1 cellular context compared by ENCODE assay signal in genomic region chr2:15766303-15766861, GRCh38.
A peak's percentile ranks its signal among the peaks of the same experiment; 100 is the strongest.
TF ChIP-seq lines count a peak whose summit lies in the region.

No MANE protein-coding gene starts in this region.

TF ChIP-seq in HepG2, 621 proteins besides CTCF, POLR2A, EP300 and RAD21 (continued from another document and continues in another):
- TF ChIP-seq, protein P1, sequence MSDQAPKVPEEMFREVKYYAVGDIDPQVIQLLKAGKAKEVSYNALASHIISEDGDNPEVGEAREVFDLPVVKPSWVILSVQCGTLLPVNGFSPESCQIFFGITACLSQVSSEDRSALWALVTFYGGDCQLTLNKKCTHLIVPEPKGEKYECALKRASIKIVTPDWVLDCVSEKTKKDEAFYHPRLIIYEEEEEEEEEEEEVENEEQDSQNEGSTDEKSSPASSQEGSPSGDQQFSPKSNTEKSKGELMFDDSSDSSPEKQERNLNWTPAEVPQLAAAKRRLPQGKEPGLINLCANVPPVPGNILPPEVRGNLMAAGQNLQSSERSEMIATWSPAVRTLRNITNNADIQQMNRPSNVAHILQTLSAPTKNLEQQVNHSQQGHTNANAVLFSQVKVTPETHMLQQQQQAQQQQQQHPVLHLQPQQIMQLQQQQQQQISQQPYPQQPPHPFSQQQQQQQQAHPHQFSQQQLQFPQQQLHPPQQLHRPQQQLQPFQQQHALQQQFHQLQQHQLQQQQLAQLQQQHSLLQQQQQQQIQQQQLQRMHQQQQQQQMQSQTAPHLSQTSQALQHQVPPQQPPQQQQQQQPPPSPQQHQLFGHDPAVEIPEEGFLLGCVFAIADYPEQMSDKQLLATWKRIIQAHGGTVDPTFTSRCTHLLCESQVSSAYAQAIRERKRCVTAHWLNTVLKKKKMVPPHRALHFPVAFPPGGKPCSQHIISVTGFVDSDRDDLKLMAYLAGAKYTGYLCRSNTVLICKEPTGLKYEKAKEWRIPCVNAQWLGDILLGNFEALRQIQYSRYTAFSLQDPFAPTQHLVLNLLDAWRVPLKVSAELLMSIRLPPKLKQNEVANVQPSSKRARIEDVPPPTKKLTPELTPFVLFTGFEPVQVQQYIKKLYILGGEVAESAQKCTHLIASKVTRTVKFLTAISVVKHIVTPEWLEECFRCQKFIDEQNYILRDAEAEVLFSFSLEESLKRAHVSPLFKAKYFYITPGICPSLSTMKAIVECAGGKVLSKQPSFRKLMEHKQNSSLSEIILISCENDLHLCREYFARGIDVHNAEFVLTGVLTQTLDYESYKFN (CRISPR knock-in tag; conservative IDR thresholded peaks at IDR 0.05): peak; percentile 87
- TF ChIP-seq, protein P2, sequence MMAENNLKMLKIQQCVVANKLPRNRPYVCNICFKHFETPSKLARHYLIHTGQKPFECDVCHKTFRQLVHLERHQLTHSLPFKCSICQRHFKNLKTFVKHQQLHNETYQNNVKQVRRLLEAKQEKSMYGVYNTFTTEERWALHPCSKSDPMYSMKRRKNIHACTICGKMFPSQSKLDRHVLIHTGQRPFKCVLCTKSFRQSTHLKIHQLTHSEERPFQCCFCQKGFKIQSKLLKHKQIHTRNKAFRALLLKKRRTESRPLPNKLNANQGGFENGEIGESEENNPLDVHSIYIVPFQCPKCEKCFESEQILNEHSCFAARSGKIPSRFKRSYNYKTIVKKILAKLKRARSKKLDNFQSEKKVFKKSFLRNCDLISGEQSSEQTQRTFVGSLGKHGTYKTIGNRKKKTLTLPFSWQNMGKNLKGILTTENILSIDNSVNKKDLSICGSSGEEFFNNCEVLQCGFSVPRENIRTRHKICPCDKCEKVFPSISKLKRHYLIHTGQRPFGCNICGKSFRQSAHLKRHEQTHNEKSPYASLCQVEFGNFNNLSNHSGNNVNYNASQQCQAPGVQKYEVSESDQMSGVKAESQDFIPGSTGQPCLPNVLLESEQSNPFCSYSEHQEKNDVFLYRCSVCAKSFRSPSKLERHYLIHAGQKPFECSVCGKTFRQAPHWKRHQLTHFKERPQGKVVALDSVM (CRISPR knock-in tag; IDR thresholded peaks at IDR 0.05): 0 out of 2 replicates have a peak, but pooled peaks have one; percentile 18
- TF ChIP-seq DNMT3B (CRISPR knock-in tag; conservative IDR thresholded peaks at IDR 0.05): no peak
- no peak for TF ChIP-seq CENPX (CRISPR knock-in tag; IDR thresholded peaks at IDR 0.05)
- TF ChIP-seq, protein P3, sequence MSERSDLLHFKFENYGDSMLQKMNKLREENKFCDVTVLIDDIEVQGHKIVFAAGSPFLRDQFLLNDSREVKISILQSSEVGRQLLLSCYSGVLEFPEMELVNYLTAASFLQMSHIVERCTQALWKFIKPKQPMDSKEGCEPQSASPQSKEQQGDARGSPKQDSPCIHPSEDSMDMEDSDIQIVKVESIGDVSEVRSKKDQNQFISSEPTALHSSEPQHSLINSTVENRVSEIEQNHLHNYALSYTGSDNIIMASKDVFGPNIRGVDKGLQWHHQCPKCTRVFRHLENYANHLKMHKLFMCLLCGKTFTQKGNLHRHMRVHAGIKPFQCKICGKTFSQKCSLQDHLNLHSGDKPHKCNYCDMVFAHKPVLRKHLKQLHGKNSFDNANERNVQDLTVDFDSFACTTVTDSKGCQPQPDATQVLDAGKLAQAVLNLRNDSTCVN (CRISPR knock-in tag; IDR thresholded peaks at IDR 0.05; ENCODE audit: borderline replicate concordance): no peak
- TF ChIP-seq CC2D1A (CRISPR knock-in tag; IDR thresholded peaks at IDR 0.05): no peak
- no peak for TF ChIP-seq ZNF512 (CRISPR knock-in tag; IDR thresholded peaks at IDR 0.05)
- TF ChIP-seq DZIP1 (CRISPR knock-in tag; IDR thresholded peaks at IDR 0.05): no peak
- no peak for TF ChIP-seq ZNF382 (CRISPR knock-in tag; IDR thresholded peaks at IDR 0.05; ENCODE audit: borderline replicate concordance)
- no peak for TF ChIP-seq ZNF142 (CRISPR knock-in tag; IDR thresholded peaks at IDR 0.05)
- no peak for TF ChIP-seq SOX6 (IDR thresholded peaks at IDR 0.05)
- TF ChIP-seq SOX6 (CRISPR knock-in tag; IDR thresholded peaks at IDR 0.05): peak; percentile 97
- TF ChIP-seq ZMYM2 (CRISPR knock-in tag; IDR thresholded peaks at IDR 0.05): no peak
- TF ChIP-seq ZFP37 (CRISPR knock-in tag; IDR thresholded peaks at IDR 0.05; ENCODE audit: borderline replicate concordance): no peak
- TF ChIP-seq GMEB1 (CRISPR knock-in tag; IDR thresholded peaks at IDR 0.05; ENCODE audit: borderline replicate concordance): no peak
- peak; percentile 84 for TF ChIP-seq PHF5A (CRISPR knock-in tag; IDR thresholded peaks at IDR 0.05; ENCODE audit: low read depth, unreplicated experiment)
- no peak for TF ChIP-seq EED (CRISPR knock-in tag; IDR thresholded peaks at IDR 0.05)
- TF ChIP-seq ZNF337 (CRISPR knock-in tag; IDR thresholded peaks at IDR 0.05; ENCODE audit: borderline replicate concordance, low read depth): no peak
- TF ChIP-seq IRX3 (CRISPR knock-in tag; IDR thresholded peaks at IDR 0.05; ENCODE audit: borderline replicate concordance, low read depth): peak; percentile 87
- peak; percentile 79; the same call in 1 of the 2 replicates for TF ChIP-seq NCOA1 (CRISPR knock-in tag; IDR thresholded peaks at IDR 0.05)
- 0 out of 2 replicates have a peak, but pooled peaks have one; percentile 40 for TF ChIP-seq SP140L (CRISPR knock-in tag; IDR thresholded peaks at IDR 0.05; ENCODE audit: borderline replicate concordance)
- TF ChIP-seq ZNF558 (CRISPR knock-in tag; IDR thresholded peaks at IDR 0.05; ENCODE audit: borderline replicate concordance): no peak
- no peak for TF ChIP-seq KLF15 (CRISPR knock-in tag; IDR thresholded peaks at IDR 0.05; ENCODE audit: borderline replicate concordance)
- TF ChIP-seq ONECUT2 (CRISPR knock-in tag; IDR thresholded peaks at IDR 0.05): no peak
- no peak for TF ChIP-seq PAWR (CRISPR knock-in tag; IDR thresholded peaks at IDR 0.05; ENCODE audit: borderline replicate concordance)
- TF ChIP-seq HNRNPH1 (optimal IDR thresholded peaks at IDR 0.05; ENCODE audit: low read depth, low read length): no peak
- no peak for TF ChIP-seq ZFP36 (IDR thresholded peaks at IDR 0.05; ENCODE audit: borderline replicate concordance, low read depth, low read length, partially characterized antibody)
- TF ChIP-seq BHLHE40 (IDR thresholded peaks at IDR 0.05; ENCODE audit: low read length): no peak
- peak; percentile 93; the same call in 1 of the 2 replicates for TF ChIP-seq ZNF512B (CRISPR knock-in tag; IDR thresholded peaks at IDR 0.05; ENCODE audit: borderline replicate concordance)
- TF ChIP-seq ZNF430 (CRISPR knock-in tag; IDR thresholded peaks at IDR 0.05): no peak
- TF ChIP-seq ATF5 (CRISPR knock-in tag; IDR thresholded peaks at IDR 0.05; ENCODE audit: low read depth): no peak
- no peak for TF ChIP-seq SRSF4 (IDR thresholded peaks at IDR 0.05; ENCODE audit: low read depth, low read length, poor library complexity, severe bottlenecking)
